In the genomic region with DNA sequence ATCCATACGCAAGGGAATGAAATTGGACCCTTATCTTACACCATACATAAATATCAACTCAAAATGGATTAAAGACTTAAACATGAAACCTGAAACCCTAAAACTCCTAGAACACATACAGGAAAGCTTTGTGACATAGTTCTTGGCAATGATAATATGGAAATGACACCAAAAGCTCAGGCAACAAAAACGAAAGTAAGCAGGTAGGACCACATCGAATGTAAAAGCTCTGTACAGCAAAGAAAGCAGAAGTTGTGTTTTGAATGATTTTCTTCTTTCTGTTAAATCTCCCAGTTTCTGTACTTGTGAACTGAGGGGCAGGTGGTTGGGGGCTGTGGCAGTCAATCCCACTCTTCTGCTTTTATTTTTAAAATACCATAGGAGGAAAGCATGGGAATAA, we compare ENCODE assay signal across 22 cellular contexts.
DNase-seq lines count a peak whose midpoint lies in the region; ATAC-seq and TF ChIP-seq lines count a peak whose summit lies in the region.
"Had no signal": no experiment of that assay in that cellular context is flagged by ENCODE, and none has a peak within 500 bp of the region (broad histone marks: within the 10 kb centered on the region; RNA-seq: fewer than 3 reads in every experiment).

No MANE protein-coding gene starts in this region.

- in situ Hi-C loops in Panc1 (cut with HindIII; ENCODE audit: low pct_unique_long_range_greater_than_20kb, low sequenced_read_pairs) = no loop called here

- no peak overlapping the region for H3K27ac Mint-ChIP-seq in activated T-helper 17 cell treated with anti-CD3 and anti-CD28 coated beads, Interleukin-2, amount 50 U/mL, for 72 hours
- no peak overlapping the region for H3K27ac Mint-ChIP-seq in progenitor cell of endocrine pancreas
- H3K27ac Mint-ChIP-seq: brain, endodermal cell had no signal

- H3K27me3 ChIP-seq in ACC112 (ENCODE audit: insufficient read depth, low read length) = no peaks in the 10 kb centered on the region
- H3K27me3 ChIP-seq in Panc1 (ENCODE audit: control insufficient read depth, insufficient read depth, low read length) = no peaks in the 10 kb centered on the region; the same call in 1 of the 2 replicates
- H3K27me3 ChIP-seq: colonic mucosa had no signal

- H3K4me3 ChIP-seq in ACC112 (ENCODE audit: low read depth, low read length) (peak overlapping the region; percentile 54), Panc1 (ENCODE audit: low read depth in 2 of 2, low read length in 2 of 2) (peak overlapping the region; percentile 7 to 17; a peak in 1 of 4 replicates)
- H3K4me3 ChIP-seq: colonic mucosa, mucosa of descending colon, upper lobe of right lung had no signal

- H3K4me1 ChIP-seq in ACC112 (ENCODE audit: control insufficient read depth, insufficient read depth, low read length, unreplicated experiment) = no peaks in the 10 kb centered on the region
- no peaks in the 10 kb centered on the region for H3K4me1 ChIP-seq in Panc1 (ENCODE audit: control insufficient read depth, insufficient read depth, low read length)
- H3K4me1 ChIP-seq: colonic mucosa, upper lobe of right lung had no signal

- CTCF ChIA-PET in Panc1 (lab: Charles Lee) = no interaction called here

- H3K27me3 Mint-ChIP-seq in activated T-helper 17 cell treated with anti-CD3 and anti-CD28 coated beads, Interleukin-2, amount 50 U/mL, for 72 hours = peaks cover 10% of the 10 kb centered on the region
- peaks cover 20% of the 10 kb centered on the region for H3K27me3 Mint-ChIP-seq in progenitor cell of endocrine pancreas

- TF ChIP-seq CTCF in Panc1 (IDR thresholded peaks at IDR 0.05) = no peak
- no peak for TF ChIP-seq CTCF in progenitor cell of endocrine pancreas (IDR thresholded peaks at IDR 0.05; ENCODE audit: unreplicated experiment)

- POLR2A ChIA-PET in Panc1 (lab: Charles Lee) = no interaction called here

- no peaks in the 10 kb centered on the region for H3K79me2 ChIP-seq in ACC112 (ENCODE audit: control insufficient read depth, insufficient read depth, low read length, unreplicated experiment)

- no peaks in the 10 kb centered on the region for H3K4me1 Mint-ChIP-seq in activated T-helper 17 cell treated with anti-CD3 and anti-CD28 coated beads, Interleukin-2, amount 50 U/mL, for 72 hours
- H3K4me1 Mint-ChIP-seq in progenitor cell of endocrine pancreas (ENCODE audit: low read depth) = no peaks in the 10 kb centered on the region
- H3K4me1 Mint-ChIP-seq: endodermal cell, neural crest cell had no signal

- H3K27ac ChIP-seq in ACC112 (ENCODE audit: low read depth, low read length) (no peak overlapping the region), Panc1 (ENCODE audit: low read length) (no peak overlapping the region), caudate nucleus (ENCODE audit: low read depth, low read length) (no peak overlapping the region)
- H3K27ac ChIP-seq: colonic mucosa, upper lobe of right lung, VCaP had no signal

- H3K4me3 Mint-ChIP-seq in activated T-helper 17 cell treated with anti-CD3 and anti-CD28 coated beads, Interleukin-2, amount 50 U/mL, for 72 hours = no peak overlapping the region
- H3K4me3 Mint-ChIP-seq in progenitor cell of endocrine pancreas (ENCODE audit: low read depth) = no peak overlapping the region
- H3K4me3 Mint-ChIP-seq: brain, endodermal cell, neural crest cell had no signal

- no TSS peak for BruUV-seq in Panc1 (replicated peaks; lab: Mats Ljungman, UMichigan)

- no peaks in the 10 kb centered on the region for H3K9me3 ChIP-seq in Panc1 (ENCODE audit: control insufficient read depth, insufficient read depth, low read depth, low read length)
- H3K9me3 ChIP-seq: colonic mucosa, mucosa of descending colon, SK-N-SH, upper lobe of right lung had no signal

- H3K36me3 Mint-ChIP-seq in activated T-helper 17 cell treated with anti-CD3 and anti-CD28 coated beads, Interleukin-2, amount 50 U/mL, for 72 hours (ENCODE audit: low read depth) = no peaks in the 10 kb centered on the region
- H3K36me3 Mint-ChIP-seq in progenitor cell of endocrine pancreas (ENCODE audit: insufficient read depth) = no peaks in the 10 kb centered on the region
- H3K36me3 Mint-ChIP-seq: brain had no signal

- no peaks in the 10 kb centered on the region for H3K36me3 ChIP-seq in ACC112 (ENCODE audit: insufficient read depth, low read length)
- no peaks in the 10 kb centered on the region for H3K36me3 ChIP-seq in Panc1 (ENCODE audit: control insufficient read depth, insufficient read depth, low read length)
- H3K36me3 ChIP-seq: colonic mucosa, upper lobe of right lung had no signal

- H2AFZ ChIP-seq in ACC112 (ENCODE audit: low read length, unreplicated experiment) = no peak overlapping the region

- intact Hi-C loops in Panc1 (cut with micrococcal nuclease; ENCODE audit: unreplicated experiment) = no loop called here

- DNase-seq in Panc1 (ENCODE audit: low read depth, low spot score) (no peak), caudate nucleus (lab: John Stamatoyannopoulos, UW) (no peak), progenitor cell of endocrine pancreas (ENCODE audit: low spot score, unreplicated experiment) (no peak)
- DNase-seq: activated gamma-delta T cell, colonic mucosa, DMS53, endodermal cell, GF-D8, islet precursor cell, KG1, mucosa of descending colon, NCI-H1930, NCI-H446 treated with DMSO at 0.1 percent for 48 hours, SK-N-SH, upper lobe of right lung had no signal

- H3K9me3 Mint-ChIP-seq in activated T-helper 17 cell treated with anti-CD3 and anti-CD28 coated beads, Interleukin-2, amount 50 U/mL, for 72 hours = peaks cover 3% of the 10 kb centered on the region
- no peaks in the 10 kb centered on the region for H3K9me3 Mint-ChIP-seq in progenitor cell of endocrine pancreas (ENCODE audit: low read depth)
- H3K9me3 Mint-ChIP-seq: endodermal cell, neural crest cell had no signal

- ATAC-seq in GM18499 (IDR thresholded peaks at IDR 0.05; ENCODE audit: insufficient read depth, unreplicated experiment) (peak; percentile 38), HG02798 (IDR thresholded peaks at IDR 0.05; ENCODE audit: poor library complexity, unreplicated experiment) (peak; percentile 54), Panc1 (no peak)
- ATAC-seq in activated T-helper 17 cell treated with anti-CD3 and anti-CD28 coated beads, Interleukin-2, amount 50 U/mL, for 72 hours (replicated peaks) = no peak
- ATAC-seq: mucosa of descending colon, upper lobe of right lung had no signal

Comparison
In these comparisons a context has a peak if more than half of its experiments do, and no peak if none do; other contexts are left out.
1. ATAC-seq: peak in GM18499 (single experiment) and HG02798 (single experiment); none in Panc1 (single experiment) and activated T-helper 17 cell treated with anti-CD3 and anti-CD28 coated beads, Interleukin-2, amount 50 U/mL, for 72 hours (single experiment).